Comparison of ENCODE assay signal across 8 cellular contexts in genomic region chr14:24141030-24141880, GRCh38. TPM values are rescaled to one million over a fixed set of nuclear protein-coding genes. Genes with fewer than 3 reads are reported as not detected.
A peak's percentile ranks its signal among the peaks of the same experiment; 100 is the strongest.
DNase-seq lines count a peak whose midpoint lies in the region; ATAC-seq and TF ChIP-seq lines count a peak whose summit lies in the region.

A gene with protein sequence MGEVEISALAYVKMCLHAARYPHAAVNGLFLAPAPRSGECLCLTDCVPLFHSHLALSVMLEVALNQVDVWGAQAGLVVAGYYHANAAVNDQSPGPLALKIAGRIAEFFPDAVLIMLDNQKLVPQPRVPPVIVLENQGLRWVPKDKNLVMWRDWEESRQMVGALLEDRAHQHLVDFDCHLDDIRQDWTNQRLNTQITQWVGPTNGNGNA (minus strand): TSS chr14:24141591. CDS start chr14:24141304, 287 bp downstream.

- intact Hi-C loops in left lung (cut with DNase I) = no loop called here

- DNase-seq in CD4-positive, CD25-positive, alpha-beta regulatory T cell = peak; percentile 99 to 100 (median 99)
- DNase-seq in NCI-H774 (lab: John Stamatoyannopoulos, UW) (peak; percentile 99), dermis blood vessel endothelial cell (peak; percentile 100), left lung (peak; percentile 98 to 100)
- DNase-seq in activated CD4-positive, alpha-beta T cell treated with anti-CD3 and anti-CD28 coated beads, Interleukin-2, amount 50 U/mL, for 4 hours = peak; percentile 100
- DNase-seq in stimulated activated CD4-positive, alpha-beta T cell treated with anti-CD3 and anti-CD28 coated beads, Interleukin-2, amount 100 ng/mL, for 48 hours = peak; percentile 99

- H3K27me3 ChIP-seq in CD4-positive, CD25-positive, alpha-beta regulatory T cell (ENCODE audit: control insufficient read depth, insufficient read depth, low read length) = no peaks in the 10 kb centered on the region
- H3K27me3 ChIP-seq in left lung = no peaks in the 10 kb centered on the region

- peaks cover 25% of the 10 kb centered on the region for H3K36me3 Mint-ChIP-seq in CD4-positive, CD25-positive, alpha-beta regulatory T cell

- peaks cover 65% of the 10 kb centered on the region for H3K4me1 ChIP-seq in CD4-positive, CD25-positive, alpha-beta regulatory T cell (ENCODE audit: control insufficient read depth, insufficient read depth, low read length, poor library complexity, severe bottlenecking)
- peaks cover 25 to 74% of the 10 kb centered on the region in 2 donors for H3K4me1 ChIP-seq in left lung

- TF ChIP-seq CTCF in left lung (IDR thresholded peaks at IDR 0.05) = peak; percentile 53 to 80

- peaks cover 28% of the 10 kb centered on the region for H3K36me3 ChIP-seq in CD4-positive, CD25-positive, alpha-beta regulatory T cell (ENCODE audit: control insufficient read depth, insufficient read depth, low read length)
- peaks cover 0 to 54% of the 10 kb centered on the region in 2 donors for H3K36me3 ChIP-seq in left lung

- H3K27me3 Mint-ChIP-seq in CD4-positive, CD25-positive, alpha-beta regulatory T cell = no peaks in the 10 kb centered on the region

- ATAC-seq in CD4-positive, CD25-positive, alpha-beta regulatory T cell (ENCODE audit: low read depth in 2 of 2) = peak; percentile 92 to 94
- ATAC-seq in GM19395 (IDR thresholded peaks at IDR 0.05; ENCODE audit: unreplicated experiment) (peak; percentile 85), HG03565 (IDR thresholded peaks at IDR 0.05; ENCODE audit: unreplicated experiment) (peak; percentile 76), left lung (peak; percentile 93)

- H3K9me3 Mint-ChIP-seq in CD4-positive, CD25-positive, alpha-beta regulatory T cell = no peaks in the 10 kb centered on the region

- peak within 1 kb of the TSS; percentile 80 for H3K27ac ChIP-seq in CD4-positive, CD25-positive, alpha-beta regulatory T cell (ENCODE audit: insufficient read depth, low read length, poor library complexity, severe bottlenecking)
- peak within 1 kb of the TSS; percentile 85 to 91 for H3K27ac ChIP-seq in left lung

- peaks cover 6 to 86% (median 46%) of the 10 kb centered on the region in 4 donors for H3K4me1 Mint-ChIP-seq in CD4-positive, CD25-positive, alpha-beta regulatory T cell

- peak within 1 kb of the TSS; percentile 88 for H3K4me3 ChIP-seq in CD4-positive, CD25-positive, alpha-beta regulatory T cell (ENCODE audit: low read depth, low read length)
- H3K4me3 ChIP-seq in left lung = peak within 1 kb of the TSS; percentile 69

- peak within 1 kb of the TSS; percentile 87 to 97 (median 94) for H3K4me3 Mint-ChIP-seq in CD4-positive, CD25-positive, alpha-beta regulatory T cell

- H3K27ac Mint-ChIP-seq in CD4-positive, CD25-positive, alpha-beta regulatory T cell = peak within 1 kb of the TSS; percentile 91 to 98 (median 93)

- no peaks in the 10 kb centered on the region for H3K9me3 ChIP-seq in CD4-positive, CD25-positive, alpha-beta regulatory T cell (ENCODE audit: control insufficient read depth in 2 of 2, low read length in 2 of 2)
- H3K9me3 ChIP-seq in left lung = no peaks in the 10 kb centered on the region

RNA-seq across cellular contexts. Expression of the gene that starts here (rescaled TPM):
- total RNA-seq in CD4-positive, CD25-positive, alpha-beta regulatory T cell = 11.7 TPM
- 10 to 100 TPM; 10.7 to 22.5 (median 13.4) TPM for polyA plus RNA-seq in CD4-positive, CD25-positive, alpha-beta regulatory T cell
- 21.4 and 26.4 TPM in 2 replicates for total RNA-seq in dermis blood vessel endothelial cell
- total RNA-seq in left lung = 10 to 100 TPM; 16.2 to 18.1 TPM

Comparison
In these comparisons a context has a peak if more than half of its experiments do, and no peak if none do; other contexts are left out.
1. Peak in every context shown above with its lines: DNase-seq, ATAC-seq, H3K4me3 ChIP-seq and H3K27ac ChIP-seq.